In genomic region chr15:40405501-40406381, GRCh38 we compare ENCODE assay signal across 9 cellular contexts. TPM values are rescaled to one million over a fixed set of nuclear protein-coding genes. Genes with fewer than 3 reads are reported as not detected.
DNase-seq lines count a peak whose midpoint lies in the region; ATAC-seq, FAIRE-seq and TF ChIP-seq lines count a peak whose summit lies in the region.
"Had no signal": no experiment of that assay in that cellular context is flagged by ENCODE, and none has a peak within 500 bp of the region (broad histone marks: within the 10 kb centered on the region; RNA-seq: fewer than 3 reads in every experiment).

IVD (plus strand) TSS chr15:40405795; CDS start chr15:40405828, 33 bp downstream.

- no peak for TF ChIP-seq CTCF in AG10803 (conservative IDR thresholded peaks at IDR 0.05; ENCODE audit: low read length)
- no peak for TF ChIP-seq CTCF in chondrocyte (IDR thresholded peaks at IDR 0.05)
- TF ChIP-seq CTCF in kidney (IDR thresholded peaks at IDR 0.05; ENCODE audit: borderline replicate concordance, extremely low read depth, insufficient read depth): no peak

- H3K9me3 Mint-ChIP-seq in chondrocyte (ENCODE audit: low read depth): no peaks in the 10 kb centered on the region

- peaks cover 0 to 15% of the 10 kb centered on the region in 2 donors for H3K4me1 ChIP-seq in kidney (ENCODE audit: control insufficient read depth in 1 of 2, insufficient read depth in 1 of 2, low read depth in 1 of 2, low read length in 2 of 2)

- peak within 1 kb of the TSS; percentile 71 for H3K27ac Mint-ChIP-seq in chondrocyte (ENCODE audit: unreplicated experiment)

- intact Hi-C loops in kidney (cut with DNase I): no loop called here

- H3K9me3 ChIP-seq in kidney (ENCODE audit: control insufficient read depth in 1 of 2, low read length in 2 of 2): no peaks in the 10 kb centered on the region

- H3K36me3 ChIP-seq in kidney (ENCODE audit: control insufficient read depth in 1 of 2, insufficient read depth in 2 of 2, low read length in 2 of 2): peaks cover 8 to 9% of the 10 kb centered on the region in 2 donors

- peak; percentile 93 for FAIRE-seq in kidney (lab: Jason Lieb, UNC)
- FAIRE-seq: colon had no signal

- H3K36me3 Mint-ChIP-seq in chondrocyte (ENCODE audit: low read depth): peaks cover 6% of the 10 kb centered on the region

- TF ChIP-seq POLR2A in GM19099 (IDR thresholded peaks at IDR 0.05; ENCODE audit: extremely low read depth, insufficient read length, low read depth): peak; percentile 87

- peaks cover 26% of the 10 kb centered on the region for H3K4me1 Mint-ChIP-seq in chondrocyte (ENCODE audit: low read depth)

- peak within 1 kb of the TSS; percentile 36 for H3K27ac ChIP-seq in kidney (ENCODE audit: low read depth in 2 of 2, low read length in 2 of 2)

- peak within 1 kb of the TSS; percentile 91 for H3K4me3 ChIP-seq in AG10803 (ENCODE audit: low read length)
- peak within 1 kb of the TSS; percentile 65 to 94 for H3K4me3 ChIP-seq in kidney (ENCODE audit: low read length in 2 of 2)

- peak; percentile 90 for ATAC-seq in HG03432 (IDR thresholded peaks at IDR 0.05; ENCODE audit: unreplicated experiment)

- H3K4me3 Mint-ChIP-seq in chondrocyte (ENCODE audit: unreplicated experiment): peak within 1 kb of the TSS; percentile 83

- peak within 1 kb of the TSS; percentile 76 to 77 for H3K9ac ChIP-seq in kidney (ENCODE audit: low read length in 2 of 2)

- no peaks in the 10 kb centered on the region for H3K27me3 Mint-ChIP-seq in chondrocyte (ENCODE audit: low read depth)

- DNase-seq in AG10803 (ENCODE audit: low read depth) (peak; percentile 96), NCI-H510A treated with DMSO at 0.1 percent for 48 hours (lab: John Stamatoyannopoulos, UW) (peak; percentile 84), chondrocyte (ENCODE audit: low spot score) (peak; percentile 99), kidney (peak; percentile 98)
- peak; percentile 84 to 85 for DNase-seq in activated CD4-positive, alpha-beta T cell treated with anti-CD3 and anti-CD28 coated beads for 24 hours (ENCODE audit: low read depth in 2 of 2)
- peak; percentile 96 for DNase-seq in stimulated activated CD4-positive, alpha-beta T cell treated with anti-CD3 and anti-CD28 coated beads, Interleukin-15, amount 100 ng/mL, for 24 hours

RNA-seq across cellular contexts. Expression of gene IVD, which starts in this region (rescaled TPM):
- total RNA-seq in chondrocyte (42.0 to 58.9 TPM (median 42.5 TPM) in 3 replicates), kidney (76.9 TPM)
- polyA plus RNA-seq in kidney (ENCODE audit: insufficient read depth, low read depth, low replicate concordance): 83.0 TPM

Comparison
In these comparisons a context has a peak if more than half of its experiments do, and no peak if none do; other contexts are left out.
1. Peak in every context shown above with its lines: DNase-seq, ATAC-seq, H3K4me3 ChIP-seq and H3K27ac ChIP-seq.